27 cellular contexts compared by ENCODE assay signal in the genomic region with DNA sequence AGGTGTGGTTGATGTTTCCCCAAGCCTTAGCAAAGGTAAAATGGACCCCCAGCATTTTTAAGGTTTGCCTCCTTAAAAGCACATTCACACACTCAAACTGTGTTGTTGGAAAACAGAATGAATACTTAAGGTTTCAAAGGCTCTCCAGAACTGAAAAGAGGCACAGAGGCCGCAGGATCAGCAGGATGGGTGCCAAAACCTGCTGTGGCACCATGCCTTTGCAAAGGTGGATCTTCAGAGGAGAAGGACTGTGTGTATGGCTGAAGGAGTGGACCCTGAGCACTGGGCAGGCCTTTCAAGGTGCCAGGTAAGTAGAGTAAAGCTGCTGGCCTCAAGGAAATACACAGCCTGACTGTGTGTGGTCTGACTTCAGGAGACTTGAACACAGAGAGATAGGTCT.
"Had no signal": no experiment of that assay in that cellular context is flagged by ENCODE, and none has a peak within 500 bp of the region (broad histone marks: within the 10 kb centered on the region; RNA-seq: fewer than 3 reads in every experiment).

No MANE protein-coding gene starts in this region.

- H3K4me1 Mint-ChIP-seq: activated CD4-positive, alpha-beta T cell treated with anti-CD3 and anti-CD28 coated beads for 36 hours; activated naive CD8-positive, alpha-beta T cell treated with anti-CD3 and anti-CD28 coated beads, Interleukin-2, amount 50 U/mL, for 24 hours had no signal

- H3K36me3 ChIP-seq: ascending aorta, Peyer's patch, SJCRH30 had no signal

- H3K4me3 Mint-ChIP-seq: activated CD4-positive, alpha-beta T cell treated with anti-CD3 and anti-CD28 coated beads for 36 hours; activated naive CD8-positive, alpha-beta T cell treated with anti-CD3 and anti-CD28 coated beads, Interleukin-2, amount 50 U/mL, for 24 hours; activated T-cell treated with anti-CD3 and anti-CD28 coated beads, Interleukin-2, amount 50 U/mL, for 24 hours; activated T-helper 1 cell treated with anti-CD3 and anti-CD28 coated beads, Interleukin-12 subunit alpha, Interleukin-12 subunit beta, Interleukin-2, Interleukin-4 antibody, amounts not matched to agents 30 ng/mL and 10 ng/mL and 1 ng/mL, durations not matched to agents 14 hours and 24 hours and 36 hours; central memory CD8-positive, alpha-beta T cell had no signal

- ATAC-seq: activated CD4-positive, alpha-beta T cell treated with anti-CD3 and anti-CD28 coated beads for 36 hours; activated naive CD4-positive, alpha-beta T cell treated with anti-CD3 and anti-CD28 coated beads, Interleukin-2, amount 50 U/mL, for 72 hours; activated naive CD8-positive, alpha-beta T cell treated with anti-CD3 and anti-CD28 coated beads, Interleukin-2, amount 50 U/mL, for 24 hours; body of pancreas had no signal

- H3K27me3 Mint-ChIP-seq: activated CD4-positive, alpha-beta T cell treated with anti-CD3 and anti-CD28 coated beads for 36 hours; activated naive CD8-positive, alpha-beta T cell treated with anti-CD3 and anti-CD28 coated beads, Interleukin-2, amount 50 U/mL, for 24 hours; activated T-cell treated with anti-CD3 and anti-CD28 coated beads, Interleukin-2, amount 50 U/mL, for 24 hours; central memory CD8-positive, alpha-beta T cell had no signal

- H3K4me3 ChIP-seq: ascending aorta, body of pancreas, Peyer's patch, SJCRH30 had no signal

- H3K27me3 ChIP-seq: ascending aorta, body of pancreas, Peyer's patch, SJCRH30 had no signal

- H3K27ac ChIP-seq: ascending aorta, body of pancreas, KMS-11, Peyer's patch, RWPE1, SJCRH30, VCaP had no signal

- H3K27ac Mint-ChIP-seq: activated CD4-positive, alpha-beta T cell treated with anti-CD3 and anti-CD28 coated beads for 36 hours; activated naive CD8-positive, alpha-beta T cell treated with anti-CD3 and anti-CD28 coated beads, Interleukin-2, amount 50 U/mL, for 24 hours; activated T-cell treated with anti-CD3 and anti-CD28 coated beads, Interleukin-2, amount 50 U/mL, for 24 hours; activated T-helper 1 cell treated with anti-CD3 and anti-CD28 coated beads, Interleukin-12 subunit alpha, Interleukin-12 subunit beta, Interleukin-2, Interleukin-4 antibody, amounts not matched to agents 30 ng/mL and 10 ng/mL and 1 ng/mL, durations not matched to agents 14 hours and 24 hours and 36 hours had no signal

- DNase-seq: activated CD4-positive, alpha-beta T cell treated with anti-CD3 and anti-CD28 coated beads for 36 hours; activated effector memory CD4-positive, alpha-beta T cell treated with Interleukin-2 at 50 U/mL for 16 hours; activated naive CD4-positive, alpha-beta T cell treated with Interleukin-2 at 50 U/mL for 16 hours; activated naive CD8-positive, alpha-beta T cell treated with anti-CD3 and anti-CD28 coated beads, Interleukin-2, amount 50 U/mL, for 24 hours; activated T-cell treated with anti-CD3 and anti-CD28 coated beads, Interleukin-2, amount 50 U/mL, for 24 hours; amniotic stem cell; body of pancreas; NCI-H1092; NCI-H1417; NCI-H1930; NCI-H2171; NCI-H2227 treated with DMSO at 0.1 percent for 48 hours; NCI-H510A; NCI-H526 treated with DMSO at 0.1 percent for 48 hours; NCI-H82; Peyer's patch; Right ventricle myocardium superior; SJCRH30; SK-N-SH; T-helper 1 cell had no signal

- H3K4me1 ChIP-seq: ascending aorta, Peyer's patch, SJCRH30 had no signal
